16 cellular contexts compared by ENCODE assay signal in the genomic region with DNA sequence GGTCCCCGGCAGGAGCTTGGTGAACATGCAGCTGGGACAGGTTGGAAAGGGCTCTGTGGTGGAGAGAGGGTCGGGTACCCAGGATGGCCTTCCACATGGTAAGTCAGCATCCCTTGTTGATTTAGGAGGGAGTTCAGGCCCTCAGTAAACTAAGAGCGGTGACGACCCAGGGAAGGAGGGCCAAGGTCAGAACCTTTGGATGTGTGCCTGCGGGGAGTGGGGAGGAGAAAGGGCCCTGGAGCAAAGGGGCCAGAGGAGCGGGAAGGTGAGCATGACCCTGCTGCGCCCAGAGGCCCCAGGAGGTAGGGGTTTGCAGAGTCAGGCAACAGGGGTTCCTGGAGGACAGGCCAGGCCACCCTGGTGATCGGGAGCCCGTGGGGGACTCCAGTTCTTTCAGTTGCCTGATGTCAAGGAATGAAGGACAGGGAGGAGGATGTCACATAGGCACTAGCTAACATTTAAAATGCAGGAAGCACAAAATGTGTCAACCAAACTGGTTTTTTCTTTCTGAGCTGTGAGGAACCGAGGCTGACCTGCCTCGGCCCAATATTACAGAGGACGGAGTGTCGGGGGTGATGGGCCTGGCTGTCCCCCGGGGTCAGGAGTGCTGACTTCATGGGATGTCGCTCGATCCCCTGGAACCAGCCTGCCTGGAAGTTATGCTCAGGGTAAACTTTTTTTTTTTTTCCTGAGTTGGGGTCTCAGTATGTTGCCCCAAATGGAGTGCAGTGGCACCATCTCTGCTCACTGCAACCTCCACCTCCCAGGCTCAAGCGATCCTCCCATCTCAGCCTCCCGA.
DNase-seq lines count a peak whose midpoint lies in the region; ATAC-seq and TF ChIP-seq lines count a peak whose summit lies in the region.
"Had no signal": no experiment of that assay in that cellular context is flagged by ENCODE, and none has a peak within 500 bp of the region (broad histone marks: within the 10 kb centered on the region; RNA-seq: fewer than 3 reads in every experiment).

No MANE protein-coding gene starts in this region.

- H3K4me3 ChIP-seq in right lobe of liver, result no peak overlapping the region
- no peak overlapping the region for H3K4me3 ChIP-seq in prostate gland

- H3K27ac ChIP-seq in right lobe of liver (peak overlapping the region; percentile 94 to 97 (median 94)), prostate gland (peak overlapping the region; percentile 85 to 88)
- H3K27ac ChIP-seq: C4-2B had no signal

- no peak for TF ChIP-seq CTCF in right lobe of liver (IDR thresholded peaks at IDR 0.05)
- no peak for TF ChIP-seq CTCF in prostate gland (IDR thresholded peaks at IDR 0.05)

- H3K9me3 ChIP-seq in right lobe of liver (no peaks in the 10 kb centered on the region), prostate gland (no peaks in the 10 kb centered on the region)
- H3K9me3 ChIP-seq: SK-N-SH had no signal

- H3K4me1 ChIP-seq in right lobe of liver (peaks cover 0 to 39% (median 9%) of the 10 kb centered on the region in 4 donors), prostate gland (replicated peaks) (peaks cover 19% of the 10 kb centered on the region)

- H3K36me3 ChIP-seq in right lobe of liver (no peaks in the 10 kb centered on the region), prostate gland (no peaks in the 10 kb centered on the region)

- TF ChIP-seq POLR2A in right lobe of liver (IDR thresholded peaks at IDR 0.05) (no peak), prostate gland (IDR thresholded peaks at IDR 0.05) (no peak)

- ATAC-seq in left ventricle myocardium superior (no peak), Right ventricle myocardium inferior (no peak), right lobe of liver (no peak), GM21576 (IDR thresholded peaks at IDR 0.05; ENCODE audit: unreplicated experiment) (no peak), GM21390 (IDR thresholded peaks at IDR 0.05; ENCODE audit: unreplicated experiment) (no peak)
- ATAC-seq: activated CD8-positive, alpha-beta memory T cell treated with anti-CD3 and anti-CD28 coated beads, Interleukin-2, amount 10 ng/mL, durations not matched to agents 7 days and 5 days; sciatic nerve had no signal

- 75% methylated on average over 12 of the region's 18 CpGs for WGBS in right lobe of liver (ENCODE audit: insufficient coverage, low coverage, low lambda C conversion rate, missing lambda C conversion rate)
- WGBS in prostate gland, result 93% methylated on average over 18 of the region's 18 CpGs

- H3K27me3 ChIP-seq in right lobe of liver, result no peaks in the 10 kb centered on the region
- H3K27me3 ChIP-seq in prostate gland (replicated peaks; ENCODE audit: insufficient read depth), result no peaks in the 10 kb centered on the region

- intact Hi-C loops in left ventricle myocardium superior (cut with micrococcal nuclease), result no loop called here
- intact Hi-C loops in Right ventricle myocardium inferior (cut with DNase I), result no loop called here
- intact Hi-C loops in right lobe of liver (cut with DNase I), result no loop called here
- intact Hi-C loops in prostate gland (cut with DNase I), result loop anchor here (5.0 kb wide), 3 partner anchors 63 to 173 kb away; partner anchors contain the start of gene ERRFI1

- DNase-seq in left ventricle myocardium superior (peak; percentile 12), Right ventricle myocardium inferior (ENCODE audit: missing footprints) (no peak), right lobe of liver (peak in 1 of 3 donors; percentile 61), prostate gland (ENCODE audit: low spot score) (no peak)
- no peak for DNase-seq in stimulated activated CD4-positive, alpha-beta T cell treated with anti-CD3 and anti-CD28 coated beads, Interleukin-4, amount 100 ng/mL, for 1 hour
- DNase-seq in activated naive CD4-positive, alpha-beta T cell (lab: John Stamatoyannopoulos, UW), result no peak
- DNase-seq: activated CD4-positive, alpha-beta T cell treated with anti-CD3 and anti-CD28 coated beads for 1 hour; activated CD8-positive, alpha-beta memory T cell treated with anti-CD3 and anti-CD28 coated beads, Interleukin-2, amount 10 ng/mL, durations not matched to agents 7 days and 5 days; NCI-H1436; NCI-H774; SK-N-SH; T1000 had no signal
